ENCODE assay signal across 7 cellular contexts in the genomic region with DNA sequence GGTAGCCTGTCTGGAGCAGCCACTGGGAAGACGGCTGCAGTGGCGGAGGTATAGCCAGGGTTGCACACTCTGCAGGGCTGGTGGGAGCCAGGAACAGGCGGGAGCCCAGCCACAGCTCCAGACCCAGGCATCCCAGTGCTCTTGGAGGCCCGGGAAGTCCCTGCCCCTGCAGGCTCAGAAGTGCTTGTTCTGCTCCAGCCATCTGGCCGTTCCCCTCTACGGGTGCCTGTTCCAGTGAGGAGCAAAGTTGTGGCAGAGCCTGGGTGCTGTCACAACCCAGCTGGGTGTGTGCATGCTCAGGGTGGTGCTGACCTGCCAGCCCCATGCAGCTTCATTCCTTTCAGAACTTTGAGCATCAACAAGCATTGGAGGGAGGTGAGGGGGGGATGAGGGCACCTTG.
"Had no signal": no experiment of that assay in that cellular context is flagged by ENCODE, and none has a peak within 500 bp of the region (broad histone marks: within the 10 kb centered on the region; RNA-seq: fewer than 3 reads in every experiment).

No MANE protein-coding gene starts in this region.

- ATAC-seq: HepG2, K562 had no signal

- FAIRE-seq: HepG2, HTR-8/SVneo, K562 had no signal

- H3K27ac ChIP-seq: HL-60 had no signal

- H3K4me3 ChIP-seq: K562 had no signal

- DNase-seq: IMR-90, KBM-7, KG1 had no signal
